Comparison of ENCODE assay signal across 15 cellular contexts in genomic region chr20:19462491-19462890, GRCh38.
A peak's percentile ranks its signal among the peaks of the same experiment; 100 is the strongest.
DNase-seq lines count a peak whose midpoint lies in the region; ATAC-seq and TF ChIP-seq lines count a peak whose summit lies in the region.
"Had no signal": no experiment of that assay in that cellular context is flagged by ENCODE, and none has a peak within 500 bp of the region (broad histone marks: within the 10 kb centered on the region; RNA-seq: fewer than 3 reads in every experiment).

No MANE protein-coding gene starts in this region.

- no peak overlapping the region for H3K56ac ChIP-seq in H9 (ENCODE audit: insufficient read length, low read depth, low read length)

- H3K27me3 Mint-ChIP-seq in H9 (ENCODE audit: low read depth) = no peaks in the 10 kb centered on the region; the same call in none of the 2 replicates
- no peaks in the 10 kb centered on the region for H3K27me3 Mint-ChIP-seq in WTC11 (ENCODE audit: low read depth)
- peaks cover 18% of the 10 kb centered on the region for H3K27me3 Mint-ChIP-seq in stimulated activated memory B cell treated with anti-CD40 and anti-IgM and Interleukin-4, amounts not matched to agents 10 μg/mL and 1 μg/mL and 100 μg/mL, for 72 hours
- no peaks in the 10 kb centered on the region for H3K27me3 Mint-ChIP-seq in activated T-helper 17 cell treated with anti-CD3 and anti-CD28 coated beads, Interleukin-2, amount 50 U/mL, for 72 hours
- H3K27me3 Mint-ChIP-seq: CD4-positive, alpha-beta T cell had no signal

- ATAC-seq in WTC11 = peak; percentile 64
- ATAC-seq in stimulated activated memory B cell treated with anti-CD40 and anti-IgM and Interleukin-4, amounts not matched to agents 10 μg/mL and 1 μg/mL and 100 μg/mL, for 72 hours = no peak
- ATAC-seq in activated T-helper 17 cell treated with anti-CD3 and anti-CD28 coated beads, Interleukin-2, amount 50 U/mL, for 72 hours (replicated peaks) = no peak
- ATAC-seq: GM12878 had no signal

- no peak overlapping the region for H2BK12ac ChIP-seq in H9 (ENCODE audit: insufficient read length, low read depth, low read length)
- H2BK12ac ChIP-seq in neuronal stem cell (ENCODE audit: low read length) = no peak overlapping the region

- DNase-seq in A673 (ENCODE audit: low spot score) (no peak), H9 (no peak), WTC11 (ENCODE audit: low spot score) (no peak), neuronal stem cell (ENCODE audit: low spot score) (no peak), esophagus squamous epithelium (lab: John Stamatoyannopoulos, UW) (no peak)
- no peak for DNase-seq in effector memory CD4-positive, alpha-beta T cell
- DNase-seq: C1 segment of cervical spinal cord; CD4-positive, alpha-beta T cell; DMS79 had no signal

- no peak overlapping the region for H2BK20ac ChIP-seq in H9 (ENCODE audit: low read depth, low read length, poor library complexity, severe bottlenecking)

- H3K23ac ChIP-seq in H9 (ENCODE audit: insufficient read length, low read depth, low read length) (no peak overlapping the region), neuronal stem cell (ENCODE audit: low read depth, low read length, poor library complexity) (peak overlapping the region; percentile 20)

- no peak overlapping the region for H2AFZ ChIP-seq in H9 (ENCODE audit: low read length)
- H2AFZ ChIP-seq in neuronal stem cell (ENCODE audit: low read length) = no peak overlapping the region

- H3K14ac ChIP-seq in H9 (ENCODE audit: insufficient read depth, low read length) (no peak overlapping the region), neuronal stem cell (ENCODE audit: low read length) (no peak overlapping the region)

- H4K8ac ChIP-seq in H9 (replicated peaks; ENCODE audit: insufficient read length, low read depth, low read length) (no peak overlapping the region), neuronal stem cell (ENCODE audit: low read depth, low read length) (no peak overlapping the region)

- no peaks in the 10 kb centered on the region for H4K20me1 ChIP-seq in H9 (ENCODE audit: control insufficient read depth, insufficient read depth, insufficient read length)

- no peak overlapping the region for H3K4me3 Mint-ChIP-seq in H9
- H3K4me3 Mint-ChIP-seq in WTC11 = no peak overlapping the region
- no peak overlapping the region for H3K4me3 Mint-ChIP-seq in stimulated activated memory B cell treated with anti-CD40 and anti-IgM and Interleukin-4, amounts not matched to agents 10 μg/mL and 1 μg/mL and 100 μg/mL, for 72 hours
- H3K4me3 Mint-ChIP-seq in activated T-helper 17 cell treated with anti-CD3 and anti-CD28 coated beads, Interleukin-2, amount 50 U/mL, for 72 hours = no peak overlapping the region
- H3K4me3 Mint-ChIP-seq: B cell; CD4-positive, alpha-beta T cell had no signal

- no peak overlapping the region for H3T11ph ChIP-seq in H9 (ENCODE audit: low read length)

- H3K79me1 ChIP-seq in H9 (ENCODE audit: insufficient read depth, low read depth, low read length, poor library complexity, severe bottlenecking) = no peaks in the 10 kb centered on the region
- H3K79me1 ChIP-seq in neuronal stem cell (ENCODE audit: low read depth, low read length) = no peaks in the 10 kb centered on the region

- H4K91ac ChIP-seq in H9 (ENCODE audit: insufficient read length, low read depth, low read length) (no peak overlapping the region), neuronal stem cell (ENCODE audit: low read depth, low read length, poor library complexity) (no peak overlapping the region)

- H3K4ac ChIP-seq in H9 (ENCODE audit: low read depth, low read length) (no peak overlapping the region), neuronal stem cell (ENCODE audit: low read length) (no peak overlapping the region)

- H3K4me1 Mint-ChIP-seq in H9 (no peaks in the 10 kb centered on the region), WTC11 (peaks cover 4% of the 10 kb centered on the region; the same call in 1 of the 2 replicates)
- no peaks in the 10 kb centered on the region for H3K4me1 Mint-ChIP-seq in stimulated activated memory B cell treated with anti-CD40 and anti-IgM and Interleukin-4, amounts not matched to agents 10 μg/mL and 1 μg/mL and 100 μg/mL, for 72 hours
- no peaks in the 10 kb centered on the region for H3K4me1 Mint-ChIP-seq in activated T-helper 17 cell treated with anti-CD3 and anti-CD28 coated beads, Interleukin-2, amount 50 U/mL, for 72 hours
- H3K4me1 Mint-ChIP-seq: B cell had no signal

- TF ChIP-seq POLR2A in esophagus squamous epithelium (IDR thresholded peaks at IDR 0.05) = no peak

- H3K27ac ChIP-seq in A673 (ENCODE audit: low read depth, low read length, poor library complexity, severe bottlenecking) = no peak overlapping the region
- H3K27ac ChIP-seq in H9 (ENCODE audit: insufficient read length, low read depth, low read length) = no peak overlapping the region
- no peak overlapping the region for H3K27ac ChIP-seq in neuronal stem cell (replicated peaks; ENCODE audit: low read length)
- H3K27ac ChIP-seq in effector memory CD4-positive, alpha-beta T cell (ENCODE audit: insufficient read depth, low read length, poor library complexity, severe bottlenecking) = no peak overlapping the region
- no peak overlapping the region for H3K27ac ChIP-seq in esophagus squamous epithelium
- H3K27ac ChIP-seq: HL-60 had no signal

- H4K5ac ChIP-seq in H9 (ENCODE audit: insufficient read length, low read depth, low read length) = no peak overlapping the region

- H2BK120ac ChIP-seq in H9 (ENCODE audit: low read depth, low read length, poor library complexity, severe bottlenecking) (no peak overlapping the region), neuronal stem cell (ENCODE audit: low read depth, low read length) (no peak overlapping the region)

- no peak overlapping the region for H2AK5ac ChIP-seq in H9 (ENCODE audit: insufficient read length, low read length)
- peak overlapping the region; percentile 23 for H2AK5ac ChIP-seq in neuronal stem cell (ENCODE audit: low read depth, low read length)

- H2BK15ac ChIP-seq in H9 (ENCODE audit: low read depth, low read length) = no peak overlapping the region
- H2BK15ac ChIP-seq in neuronal stem cell (ENCODE audit: low read length) = no peak overlapping the region

- H3K36me3 Mint-ChIP-seq in H9 (ENCODE audit: insufficient read depth in 1 of 3, low read depth in 3 of 3) (no peaks in the 10 kb centered on the region), WTC11 (no peaks in the 10 kb centered on the region)
- H3K36me3 Mint-ChIP-seq in stimulated activated memory B cell treated with anti-CD40 and anti-IgM and Interleukin-4, amounts not matched to agents 10 μg/mL and 1 μg/mL and 100 μg/mL, for 72 hours = no peaks in the 10 kb centered on the region
- H3K36me3 Mint-ChIP-seq in activated T-helper 17 cell treated with anti-CD3 and anti-CD28 coated beads, Interleukin-2, amount 50 U/mL, for 72 hours (ENCODE audit: low read depth) = no peaks in the 10 kb centered on the region

- peak; percentile 21; the same call in 1 of the 2 replicates for TF ChIP-seq CTCF in A673 (conservative IDR thresholded peaks at IDR 0.05; ENCODE audit: low read depth, low read length)
- TF ChIP-seq CTCF in H9 (conservative IDR thresholded peaks at IDR 0.05) = peak; percentile 33; the same call in 2 of the 3 replicates
- TF ChIP-seq CTCF in WTC11 (IDR thresholded peaks at IDR 0.05) = no peak
- TF ChIP-seq CTCF in esophagus squamous epithelium (IDR thresholded peaks at IDR 0.05) = no peak

- H2BK5ac ChIP-seq in H9 (ENCODE audit: insufficient read length, low read length) (no peak overlapping the region), neuronal stem cell (ENCODE audit: low read length) (no peak overlapping the region)

- peaks cover 4% of the 10 kb centered on the region for H3K4me1 ChIP-seq in A673 (ENCODE audit: insufficient read depth, low read length, poor library complexity, severe bottlenecking)
- H3K4me1 ChIP-seq in H9 (ENCODE audit: insufficient read depth, low read length) = no peaks in the 10 kb centered on the region
- no peaks in the 10 kb centered on the region for H3K4me1 ChIP-seq in neuronal stem cell (ENCODE audit: control insufficient read depth in 2 of 2, insufficient read depth in 1 of 2, low read depth in 1 of 2, low read length in 2 of 2)
- no peaks in the 10 kb centered on the region for H3K4me1 ChIP-seq in effector memory CD4-positive, alpha-beta T cell (ENCODE audit: control insufficient read depth, insufficient read depth, low read length, poor library complexity, severe bottlenecking)
- H3K4me1 ChIP-seq in esophagus squamous epithelium = no peaks in the 10 kb centered on the region
- H3K4me1 ChIP-seq: HAP-1 had no signal

- POLR2A ChIA-PET in A673 (lab: Charles Lee; ENCODE audit: low non-redundant PET) = no interaction called here
- POLR2A ChIA-PET in WTC11 (lab: Charles Lee) = no interaction called here

- H3K4me2 ChIP-seq in H9 (ENCODE audit: insufficient read depth, insufficient read length, low read length) (no peak overlapping the region), neuronal stem cell (ENCODE audit: insufficient read depth, low read length, poor library complexity, severe bottlenecking) (no peak overlapping the region)

- H3K27me3 ChIP-seq in A673 (replicated peaks; ENCODE audit: insufficient read depth, low read depth, low read length, poor library complexity) (no peaks in the 10 kb centered on the region), H9 (ENCODE audit: insufficient read depth, low read length) (no peaks in the 10 kb centered on the region), neuronal stem cell (ENCODE audit: control insufficient read depth in 3 of 3, insufficient read depth in 3 of 3, low read depth in 1 of 3, low read length in 3 of 3) (no peaks in the 10 kb centered on the region), esophagus squamous epithelium (no peaks in the 10 kb centered on the region)
- no peaks in the 10 kb centered on the region for H3K27me3 ChIP-seq in effector memory CD4-positive, alpha-beta T cell (replicated peaks; ENCODE audit: control insufficient read depth, insufficient read depth, low read length, poor library complexity, severe bottlenecking)

- H3K9me3 Mint-ChIP-seq in H9 (no peaks in the 10 kb centered on the region), WTC11 (no peaks in the 10 kb centered on the region)
- no peaks in the 10 kb centered on the region for H3K9me3 Mint-ChIP-seq in stimulated activated memory B cell treated with anti-CD40 and anti-IgM and Interleukin-4, amounts not matched to agents 10 μg/mL and 1 μg/mL and 100 μg/mL, for 72 hours
- peaks cover 4% of the 10 kb centered on the region for H3K9me3 Mint-ChIP-seq in activated T-helper 17 cell treated with anti-CD3 and anti-CD28 coated beads, Interleukin-2, amount 50 U/mL, for 72 hours
- H3K9me3 Mint-ChIP-seq: CD4-positive, alpha-beta T cell had no signal

- H3K23me2 ChIP-seq in H9 (ENCODE audit: insufficient read length, low read depth, low read length, poor library complexity, severe bottlenecking) = no peaks in the 10 kb centered on the region

- H3K18ac ChIP-seq in H9 (ENCODE audit: insufficient read length, low read depth, low read length) (no peak overlapping the region), neuronal stem cell (ENCODE audit: low read length) (peak overlapping the region; percentile 8)

- H3K4me3 ChIP-seq in A673 (ENCODE audit: low read depth, low read length, poor library complexity, severe bottlenecking) (no peak overlapping the region), neuronal stem cell (ENCODE audit: low read length in 2 of 2) (no peak overlapping the region), esophagus squamous epithelium (no peak overlapping the region)
- H3K4me3 ChIP-seq in effector memory CD4-positive, alpha-beta T cell (ENCODE audit: insufficient read depth, low read depth, low read length, poor library complexity, severe bottlenecking) = no peak overlapping the region
- H3K4me3 ChIP-seq: GM12878, HAP-1 had no signal

- H3K36me3 ChIP-seq in A673 (ENCODE audit: insufficient read depth, low read length, poor library complexity, severe bottlenecking) (no peaks in the 10 kb centered on the region), neuronal stem cell (replicated peaks in 1 of 2; ENCODE audit: control insufficient read depth in 2 of 2, insufficient read depth in 2 of 2, low read length in 2 of 2) (no peaks in the 10 kb centered on the region), esophagus squamous epithelium (no peaks in the 10 kb centered on the region)
- no peaks in the 10 kb centered on the region for H3K36me3 ChIP-seq in effector memory CD4-positive, alpha-beta T cell (ENCODE audit: control insufficient read depth, insufficient read depth, low read length)
- H3K36me3 ChIP-seq: HAP-1 had no signal

- CTCF ChIA-PET in A673 (lab: Charles Lee) (no interaction called here), WTC11 (lab: Charles Lee) (interaction anchor here (0.7 to 1.6 kb wide), 4 partner anchors 121 to 256 kb away, joined by 3 to 5 read pairs (median 4); no protein-coding TSS in a partner anchor)

- no peaks in the 10 kb centered on the region for H3K79me2 ChIP-seq in H9 (ENCODE audit: insufficient read depth, low read length)

- intact Hi-C loops in A673 (cut with micrococcal nuclease; ENCODE audit: unreplicated experiment) = no loop called here
- intact Hi-C loops in esophagus squamous epithelium (cut with DNase I) = no loop called here

- WGBS in H9 (ENCODE audit: extremely low coverage, insufficient read length, low lambda C conversion rate) = no CpG with 5 or more reads among the region's 6 CpGs
- no CpG with 5 or more reads among the region's 6 CpGs for WGBS in neuronal stem cell (ENCODE audit: extremely low coverage in 2 of 2, insufficient read length in 2 of 2, insufficient replicate concordance in 1 of 2), 2 donors
- WGBS in esophagus squamous epithelium, 2 donors = 70 to 82% methylated on average over 3 to 6 of the region's 6 CpGs

- H3K27ac Mint-ChIP-seq in H9 = no peak overlapping the region
- H3K27ac Mint-ChIP-seq in WTC11 = no peak overlapping the region
- H3K27ac Mint-ChIP-seq in stimulated activated memory B cell treated with anti-CD40 and anti-IgM and Interleukin-4, amounts not matched to agents 10 μg/mL and 1 μg/mL and 100 μg/mL, for 72 hours = no peak overlapping the region
- no peak overlapping the region for H3K27ac Mint-ChIP-seq in activated T-helper 17 cell treated with anti-CD3 and anti-CD28 coated beads, Interleukin-2, amount 50 U/mL, for 72 hours
- H3K27ac Mint-ChIP-seq: B cell; CD4-positive, alpha-beta T cell had no signal

- H3K9me3 ChIP-seq in A673 (ENCODE audit: low read depth, low read length, poor library complexity, severe bottlenecking) (no peaks in the 10 kb centered on the region), H9 (ENCODE audit: control insufficient read depth, low read depth, low read length) (no peaks in the 10 kb centered on the region), neuronal stem cell (replicated peaks in 1 of 2; ENCODE audit: control insufficient read depth in 2 of 2, insufficient read depth in 1 of 2, low read depth in 1 of 2, low read length in 2 of 2) (no peaks in the 10 kb centered on the region), esophagus squamous epithelium (no peaks in the 10 kb centered on the region)
- no peaks in the 10 kb centered on the region for H3K9me3 ChIP-seq in effector memory CD4-positive, alpha-beta T cell (ENCODE audit: control insufficient read depth, low read length)
- H3K9me3 ChIP-seq: HAP-1 had no signal

- H3K9ac ChIP-seq in H9 (ENCODE audit: extremely low read depth, insufficient read length, low read length) = no peak overlapping the region
- H3K9ac ChIP-seq in neuronal stem cell (ENCODE audit: low read depth, low read length, poor library complexity) = no peak overlapping the region

- BruUV-seq in A673 (replicated peaks; lab: Mats Ljungman, UMichigan) = no TSS peak

Comparison
In these comparisons a context has a peak if more than half of its experiments do, and no peak if none do; other contexts are left out.
1. CTCF ChIP-seq: peak in A673 (single experiment) and H9 (single experiment); none in WTC11 (single experiment) and esophagus squamous epithelium (0 of 6).